In genomic region chr5:19886123-19886921, GRCh38 we compare ENCODE assay signal across 9 cellular contexts.
DNase-seq lines count a peak whose midpoint lies in the region; ATAC-seq, FAIRE-seq and TF ChIP-seq lines count a peak whose summit lies in the region.
"Had no signal": no experiment of that assay in that cellular context is flagged by ENCODE, and none has a peak within 500 bp of the region (broad histone marks: within the 10 kb centered on the region; RNA-seq: fewer than 3 reads in every experiment).

No MANE protein-coding gene starts in this region.

- no peaks in the 10 kb centered on the region for H3K36me3 Mint-ChIP-seq in natural killer cell
- no peaks in the 10 kb centered on the region for H3K36me3 Mint-ChIP-seq in activated CD4-positive, alpha-beta memory T cell treated with anti-CD3 and anti-CD28 coated beads, Interleukin-2, amount 10 ng/mL, durations not matched to agents 7 days and 5 days (ENCODE audit: low read depth)

- no peak for FAIRE-seq in bronchial epithelial cell (lab: Jason Lieb, UNC)

- peaks cover 2 to 8% of the 10 kb centered on the region in 2 donors for H3K9me3 Mint-ChIP-seq in natural killer cell
- H3K9me3 Mint-ChIP-seq in activated CD4-positive, alpha-beta memory T cell treated with anti-CD3 and anti-CD28 coated beads, Interleukin-2, amount 10 ng/mL, durations not matched to agents 7 days and 5 days = peaks cover 8% of the 10 kb centered on the region

- no peaks in the 10 kb centered on the region for H3K4me1 Mint-ChIP-seq in natural killer cell
- no peaks in the 10 kb centered on the region for H3K4me1 Mint-ChIP-seq in activated CD4-positive, alpha-beta memory T cell treated with anti-CD3 and anti-CD28 coated beads, Interleukin-2, amount 10 ng/mL, durations not matched to agents 7 days and 5 days

- CTCF ChIA-PET in activated CD4-positive, alpha-beta memory T cell treated with anti-CD3 and anti-CD28 coated beads, Interleukin-2, amount 10 ng/mL, durations not matched to agents 7 days and 5 days (lab: Charles Lee) = no interaction called here

- no peaks in the 10 kb centered on the region for H3K27me3 ChIP-seq in bronchial epithelial cell (ENCODE audit: control insufficient read depth, insufficient read depth, low read length)

- no peaks in the 10 kb centered on the region for H3K36me3 ChIP-seq in bronchial epithelial cell (ENCODE audit: control insufficient read depth, insufficient read depth, low read length)
- H3K36me3 ChIP-seq: prostate gland had no signal

- POLR2A ChIA-PET in activated CD4-positive, alpha-beta memory T cell treated with anti-CD3 and anti-CD28 coated beads, Interleukin-2, amount 10 ng/mL, durations not matched to agents 7 days and 5 days (lab: Charles Lee) = no interaction called here

- no peak overlapping the region for H3K4me3 Mint-ChIP-seq in natural killer cell
- no peak overlapping the region for H3K4me3 Mint-ChIP-seq in activated CD4-positive, alpha-beta memory T cell treated with anti-CD3 and anti-CD28 coated beads, Interleukin-2, amount 10 ng/mL, durations not matched to agents 7 days and 5 days

- no peak overlapping the region for H3K4me3 ChIP-seq in bronchial epithelial cell (ENCODE audit: low read depth, low read length)
- H3K4me3 ChIP-seq: prostate gland had no signal

- no peaks in the 10 kb centered on the region for H3K27me3 Mint-ChIP-seq in natural killer cell (ENCODE audit: low read depth in 2 of 2)
- no peaks in the 10 kb centered on the region for H3K27me3 Mint-ChIP-seq in activated CD4-positive, alpha-beta memory T cell treated with anti-CD3 and anti-CD28 coated beads, Interleukin-2, amount 10 ng/mL, durations not matched to agents 7 days and 5 days

- TF ChIP-seq CTCF in bronchial epithelial cell (IDR thresholded peaks at IDR 0.05; ENCODE audit: insufficient read depth, low read length, severe bottlenecking) (no peak), natural killer cell (IDR thresholded peaks at IDR 0.05) (no peak)

- ATAC-seq in GM18868 (IDR thresholded peaks at IDR 0.05; ENCODE audit: unreplicated experiment) (peak; percentile 43), natural killer cell (no peak), GM18867 (IDR thresholded peaks at IDR 0.05; ENCODE audit: unreplicated experiment) (no peak)

- DNase-seq in NCI-H226 = peak; percentile 50
- peak; percentile 72 for DNase-seq in bronchial epithelial cell (ENCODE audit: low read depth)
- DNase-seq in putamen (ENCODE audit: low spot score) = peak; percentile 60
- DNase-seq in natural killer cell = no peak
- no peak for DNase-seq in CD1c-positive myeloid dendritic cell (ENCODE audit: extremely low spot score)
- DNase-seq in activated CD4-positive, alpha-beta memory T cell treated with anti-CD3 and anti-CD28 coated beads, Interleukin-2, amount 10 ng/mL, durations not matched to agents 7 days and 5 days = no peak

- H3K27ac Mint-ChIP-seq in natural killer cell = no peak overlapping the region
- no peak overlapping the region for H3K27ac Mint-ChIP-seq in activated CD4-positive, alpha-beta memory T cell treated with anti-CD3 and anti-CD28 coated beads, Interleukin-2, amount 10 ng/mL, durations not matched to agents 7 days and 5 days

- intact Hi-C loops in natural killer cell (cut with micrococcal nuclease) = no loop called here

Comparison
In these comparisons a context has a peak if more than half of its experiments do, and no peak if none do; other contexts are left out.
1. DNase-seq: peak in NCI-H226 (single experiment), bronchial epithelial cell (single experiment) and putamen (single experiment); none in natural killer cell (single experiment), CD1c-positive myeloid dendritic cell (single experiment) and activated CD4-positive, alpha-beta memory T cell treated with anti-CD3 and anti-CD28 coated beads, Interleukin-2, amount 10 ng/mL, durations not matched to agents 7 days and 5 days (single experiment).